In genomic region chr1:172531846-172532699, GRCh38 we compare ENCODE assay signal across 8 cellular contexts. TPM values are rescaled to one million over a fixed set of nuclear protein-coding genes. Genes with fewer than 3 reads are reported as not detected.
A peak's percentile ranks its signal among the peaks of the same experiment; 100 is the strongest.
DNase-seq lines count a peak whose midpoint lies in the region; ATAC-seq and TF ChIP-seq lines count a peak whose summit lies in the region.

No MANE protein-coding gene starts in this region.

- intact Hi-C loops in colonic mucosa (cut with DNase I): no loop called here

- peaks cover 7% of the 10 kb centered on the region for H3K4me1 ChIP-seq in colonic mucosa

- ATAC-seq in GM19043 (IDR thresholded peaks at IDR 0.05; ENCODE audit: low read depth, unreplicated experiment) (peak; percentile 62), HG03354 (IDR thresholded peaks at IDR 0.05; ENCODE audit: poor library complexity, severe bottlenecking, unreplicated experiment) (peak; percentile 76)

- peak overlapping the region; percentile 83 for H3K27ac ChIP-seq in colonic mucosa
- peak overlapping the region; percentile 99 for H3K27ac ChIP-seq in layer of hippocampus (ENCODE audit: low read depth, low read length)

- no peaks in the 10 kb centered on the region for H3K9me3 ChIP-seq in colonic mucosa

- TF ChIP-seq CTCF in colonic mucosa (IDR thresholded peaks at IDR 0.05): no peak

- peak overlapping the region; percentile 40 for H3K4me3 ChIP-seq in colonic mucosa

- DNase-seq in AML-193 (lab: John Stamatoyannopoulos, UW): peak; percentile 95 to 96
- DNase-seq in NCI-H446 (lab: John Stamatoyannopoulos, UW): peak; percentile 97 to 99
- DNase-seq in activated CD4-positive, CD25-positive, alpha-beta regulatory T cell treated with anti-CD3 and anti-CD28 coated beads, Interleukin-2, amount 50 U/mL, for 72 hours: peak; percentile 74
- DNase-seq in colonic mucosa: peak; percentile 93
- peak; percentile 53 to 78 for DNase-seq in stimulated activated CD4-positive, alpha-beta T cell treated with anti-CD3 and anti-CD28 coated beads, Interleukin-1b, Interleukin-23, amount 100 ng/mL, for 4 hours (ENCODE audit: low read depth in 2 of 2)

- H3K9ac ChIP-seq in colonic mucosa (ENCODE audit: low read depth in 2 of 2, low read length in 2 of 2): peak overlapping the region; percentile 80 to 86

- H3K36me3 ChIP-seq in colonic mucosa: no peaks in the 10 kb centered on the region

- H3K27me3 ChIP-seq in colonic mucosa (no peaks in the 10 kb centered on the region), layer of hippocampus (ENCODE audit: control insufficient read depth, insufficient read depth, low read length) (no peaks in the 10 kb centered on the region)

RNA-seq across cellular contexts. Expression of gene SUCO, which starts 0.9 kb away (rescaled TPM):
- 10 to 100 TPM; 24.6 to 26.7 TPM for total RNA-seq in colonic mucosa

Comparison
In these comparisons a context has a peak if more than half of its experiments do, and no peak if none do; other contexts are left out.
1. Peak in every context shown above with its lines: DNase-seq, ATAC-seq, H3K4me3 ChIP-seq and H3K27ac ChIP-seq.